In the genomic region with DNA sequence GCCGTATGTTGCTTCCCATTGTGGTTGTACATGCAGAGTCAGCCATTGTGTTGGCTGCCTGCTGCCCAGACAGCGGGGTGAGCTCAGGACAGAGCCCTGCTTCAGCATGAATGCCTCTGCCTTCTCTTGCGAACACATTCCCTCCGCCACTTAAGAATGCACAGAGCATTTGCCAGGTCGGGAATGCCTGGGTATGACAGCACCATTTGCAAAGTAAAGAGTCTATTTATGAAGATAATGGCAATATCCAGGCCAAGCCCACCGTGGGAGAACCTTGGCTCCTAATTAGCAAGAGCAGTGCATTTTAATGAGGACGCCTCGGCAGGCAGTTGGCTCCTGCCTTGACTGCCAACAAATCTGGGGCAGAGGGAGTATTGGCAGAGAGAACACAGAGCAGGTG, we compare ENCODE assay signal across 13 cellular contexts.
DNase-seq lines count a peak whose midpoint lies in the region; ATAC-seq and TF ChIP-seq lines count a peak whose summit lies in the region.
"Had no signal": no experiment of that assay in that cellular context is flagged by ENCODE, and none has a peak within 500 bp of the region (broad histone marks: within the 10 kb centered on the region; RNA-seq: fewer than 3 reads in every experiment).

No MANE protein-coding gene starts in this region.

- intact Hi-C loops in left lung (cut with DNase I) (no loop called here), upper lobe of right lung (cut with DNase I) (no loop called here), OCI-LY7 (cut with micrococcal nuclease; ENCODE audit: unreplicated experiment) (no loop called here)

- H3K27me3 ChIP-seq in left lung (no peaks in the 10 kb centered on the region), upper lobe of right lung (no peaks in the 10 kb centered on the region)

- CTCF ChIA-PET in OCI-LY7 (lab: Charles Lee; ENCODE audit: unreplicated experiment) = no interaction called here

- POLR2A ChIA-PET in OCI-LY7 (lab: Charles Lee) = interaction anchor here (0.8 to 8.4 kb wide), 8 partner anchors 9 to 25 kb away, joined by 3 to 88 read pairs (median 4); no protein-coding TSS in a partner anchor

- H3K4me3 ChIP-seq in left lung (no peak overlapping the region), upper lobe of right lung (no peak overlapping the region), OCI-LY7 (ENCODE audit: low read depth, low read length, poor library complexity, severe bottlenecking) (no peak overlapping the region)
- H3K4me3 ChIP-seq: A549 had no signal

- no peaks in the 10 kb centered on the region for H3K9me2 ChIP-seq in OCI-LY7 (ENCODE audit: insufficient read depth, low read length)

- H3K27ac ChIP-seq in left lung = peak overlapping the region in 1 of 2 donors; percentile 28
- H3K27ac ChIP-seq in upper lobe of right lung = peak overlapping the region; percentile 9
- no peak overlapping the region for H3K27ac ChIP-seq in OCI-LY7 (ENCODE audit: low read depth, low read length, poor library complexity, severe bottlenecking)
- H3K27ac ChIP-seq: A549 had no signal

- TF ChIP-seq CTCF in left lung (IDR thresholded peaks at IDR 0.05) (no peak), upper lobe of right lung (IDR thresholded peaks at IDR 0.05) (no peak), OCI-LY7 (conservative IDR thresholded peaks at IDR 0.05; ENCODE audit: low read length) (no peak)

- H3K79me2 ChIP-seq in OCI-LY7 (ENCODE audit: insufficient read depth, low read depth, low read length) = no peaks in the 10 kb centered on the region

- no peaks in the 10 kb centered on the region for H3K9me3 ChIP-seq in left lung
- no peaks in the 10 kb centered on the region for H3K9me3 ChIP-seq in upper lobe of right lung
- peaks cover 7% of the 10 kb centered on the region; the same call in 1 of the 2 replicates for H3K9me3 ChIP-seq in OCI-LY7 (ENCODE audit: low read length)
- H3K9me3 ChIP-seq: A549 had no signal

- no peak overlapping the region; the same call in 1 of the 2 replicates for H3K4me2 ChIP-seq in OCI-LY7 (ENCODE audit: low read length)
- H3K4me2 ChIP-seq: A549 had no signal

- no peaks in the 10 kb centered on the region for H4K20me1 ChIP-seq in OCI-LY7 (ENCODE audit: insufficient read depth, low read length)

- ATAC-seq in left lung = peak; percentile 54
- ATAC-seq in upper lobe of right lung = peak; percentile 60
- ATAC-seq in GM18498 (IDR thresholded peaks at IDR 0.05; ENCODE audit: unreplicated experiment) = no peak
- ATAC-seq in HG03460 (IDR thresholded peaks at IDR 0.05; ENCODE audit: unreplicated experiment) = no peak
- ATAC-seq: A549, Panc1 had no signal

- H3K36me3 ChIP-seq in left lung = no peaks in the 10 kb centered on the region
- H3K36me3 ChIP-seq in upper lobe of right lung = no peaks in the 10 kb centered on the region
- peaks cover 9% of the 10 kb centered on the region; the same call in 1 of the 2 replicates for H3K36me3 ChIP-seq in OCI-LY7 (ENCODE audit: insufficient read depth, low read length)

- H3K4me1 ChIP-seq in left lung (peaks cover 0 to 21% of the 10 kb centered on the region in 2 donors), upper lobe of right lung (no peaks in the 10 kb centered on the region), OCI-LY7 (ENCODE audit: insufficient read depth, low read length, poor library complexity, severe bottlenecking) (peaks cover 88% of the 10 kb centered on the region)
- H3K4me1 ChIP-seq: A549 had no signal

- DNase-seq in NCI-H82 (lab: John Stamatoyannopoulos, UW) (peak; percentile 63), NCI-H82 treated with DMSO at 0.1 percent for 48 hours (lab: John Stamatoyannopoulos, UW; ENCODE audit: unreplicated experiment) (no peak), cerebellum (ENCODE audit: low spot score) (peak; percentile 92), left lung (no peak), upper lobe of right lung (no peak), OCI-LY7 (ENCODE audit: low spot score) (no peak)
- DNase-seq: activated B cell treated with CpG ODN at 0.5 μM for 24 hours; activated naive CD4-positive, alpha-beta T cell treated with anti-CD3 and anti-CD28 coated beads for 36 hours; KBM-7 had no signal

- H2AFZ ChIP-seq in OCI-LY7 (ENCODE audit: low read length) = no peak overlapping the region; the same call in 1 of the 2 replicates

- BruUV-seq in OCI-LY7 (replicated peaks; lab: Mats Ljungman, UMichigan) = no TSS peak

Comparison
In these comparisons a context has a peak if more than half of its experiments do, and no peak if none do; other contexts are left out.
1. DNase-seq: peak in NCI-H82 (single experiment) and cerebellum (single experiment); none in NCI-H82 treated with DMSO at 0.1 percent for 48 hours (single experiment), left lung (0 of 2), upper lobe of right lung (single experiment) and OCI-LY7 (single experiment).
2. ATAC-seq: peak in left lung (single experiment) and upper lobe of right lung (single experiment); none in GM18498 (single experiment) and HG03460 (single experiment).